ENCODE assay signal across 8 cellular contexts in the genomic region with DNA sequence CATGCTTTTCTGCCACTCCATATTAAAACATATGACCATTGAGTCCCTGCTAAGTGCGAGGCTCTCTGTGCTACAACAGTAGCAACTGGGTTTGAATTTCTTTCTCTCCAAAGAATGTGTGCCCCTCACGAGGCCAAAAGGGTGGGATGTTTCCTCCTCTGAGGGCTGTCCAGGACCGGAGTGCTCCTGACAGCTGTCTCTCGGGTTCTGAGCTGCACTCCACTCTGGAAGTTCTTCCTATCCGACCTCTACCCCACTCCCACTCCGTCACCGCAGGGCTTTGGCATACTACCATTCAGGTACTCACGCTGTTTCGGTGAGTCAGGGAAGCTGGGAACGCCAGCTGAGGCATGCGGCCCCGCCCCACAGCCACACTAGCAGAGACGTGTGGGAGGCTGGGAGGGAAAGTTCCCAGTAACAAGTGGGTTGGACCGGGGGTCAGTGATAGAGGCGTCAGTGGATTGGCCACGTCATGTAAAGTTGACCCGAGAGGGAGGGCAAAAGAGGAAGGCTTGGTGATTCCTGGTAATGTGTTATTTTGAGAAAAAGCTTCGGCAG. TPM values are rescaled to one million over a fixed set of nuclear protein-coding genes. Genes with fewer than 3 reads are reported as not detected.
A peak's percentile ranks its signal among the peaks of the same experiment; 100 is the strongest.
DNase-seq lines count a peak whose midpoint lies in the region; ATAC-seq and TF ChIP-seq lines count a peak whose summit lies in the region.

No MANE protein-coding gene starts in this region.

- peaks cover 10% of the 10 kb centered on the region for H3K27me3 Mint-ChIP-seq in neural progenitor cell (ENCODE audit: insufficient read depth, low read depth)

- H3K4me3 Mint-ChIP-seq in neural progenitor cell: peak overlapping the region; percentile 97

- no peaks in the 10 kb centered on the region for H3K9me3 ChIP-seq in PC-3 (ENCODE audit: low read length)
- H3K9me3 ChIP-seq in neural progenitor cell (ENCODE audit: low read depth): no peaks in the 10 kb centered on the region
- no peaks in the 10 kb centered on the region for H3K9me3 ChIP-seq in thyroid gland

- H3K36me3 Mint-ChIP-seq in neural progenitor cell: peaks cover 13% of the 10 kb centered on the region

- BruUV-seq in PC-3 (replicated peaks; lab: Mats Ljungman, UMichigan): TSS peak; percentile 82

- peak overlapping the region; percentile 90 for H3K27ac Mint-ChIP-seq in neural progenitor cell

- peak; percentile 47 for DNase-seq in COR-L47 (lab: John Stamatoyannopoulos, UW)
- peak; percentile 96 for DNase-seq in HPDE6-E6E7 (ENCODE audit: extremely low spot score)
- DNase-seq in PC-3: peak; percentile 100
- DNase-seq in activated T-helper 9 cell treated with anti-CD3 and anti-CD28 coated beads, Interleukin-2, amount 50 U/mL, for 16 hours (ENCODE audit: low read depth): peak; percentile 74
- peak; percentile 96 to 98 for DNase-seq in foreskin keratinocyte
- DNase-seq in neural progenitor cell (ENCODE audit: low spot score): peak; percentile 75
- peak; percentile 96 to 97 for DNase-seq in thyroid gland

- H3K27me3 ChIP-seq in PC-3 (ENCODE audit: low read length) (no peaks in the 10 kb centered on the region), foreskin keratinocyte (no peaks in the 10 kb centered on the region), neural progenitor cell (peaks cover 9% of the 10 kb centered on the region), thyroid gland (no peaks in the 10 kb centered on the region)

- H2AFZ ChIP-seq in PC-3 (ENCODE audit: low read length) (peak overlapping the region; percentile 67; the same call in 1 of the 2 replicates), neural progenitor cell (replicated peaks) (peak overlapping the region; percentile 38)

- POLR2A ChIA-PET in PC-3 (lab: Charles Lee; ENCODE audit: unreplicated experiment): interaction anchor here (0.6 to 1.0 kb wide), 6 partner anchors 9 to 719 kb away, joined by 3 to 6 read pairs (median 4); a partner anchor contains a TSS

- H3K36me3 ChIP-seq in PC-3 (ENCODE audit: low read depth, low read length): peaks cover 26% of the 10 kb centered on the region
- no peaks in the 10 kb centered on the region for H3K36me3 ChIP-seq in neural progenitor cell
- peaks cover 33 to 36% of the 10 kb centered on the region in 2 donors for H3K36me3 ChIP-seq in thyroid gland

- H3K4me1 Mint-ChIP-seq in neural progenitor cell: peaks cover 47% of the 10 kb centered on the region

- H3K9ac ChIP-seq in PC-3 (ENCODE audit: low read length) (peak overlapping the region; percentile 89), neural progenitor cell (peak overlapping the region; percentile 15)

- H3K4me3 ChIP-seq in PC-3 (ENCODE audit: low read length): peak overlapping the region; percentile 87
- peak overlapping the region; percentile 66 for H3K4me3 ChIP-seq in neural progenitor cell
- H3K4me3 ChIP-seq in thyroid gland (replicated peaks in 1 of 3): peak overlapping the region in 2 of 3 donors; percentile 58 to 64

- peaks cover 53% of the 10 kb centered on the region for H3K79me2 ChIP-seq in PC-3 (ENCODE audit: low read length)
- peaks cover 33% of the 10 kb centered on the region for H3K79me2 ChIP-seq in neural progenitor cell (ENCODE audit: low read depth)

- intact Hi-C loops in PC-3 (cut with micrococcal nuclease) (loop anchor here (1.0 to 5.0 kb wide), 4 partner anchors 8 to 163 kb away; a partner anchor contains a TSS), thyroid gland (cut with DNase I) (loop anchor here (5.0 kb wide), 1 partner anchor 32 kb away; no protein-coding TSS in a partner anchor)

- H3K9me2 ChIP-seq in PC-3 (replicated peaks; ENCODE audit: low read length): no peaks in the 10 kb centered on the region

- H4K20me1 ChIP-seq in PC-3 (ENCODE audit: low read length): no peaks in the 10 kb centered on the region
- H4K20me1 ChIP-seq in neural progenitor cell (ENCODE audit: low read depth): peaks cover 3% of the 10 kb centered on the region

- TF ChIP-seq CTCF in PC-3 (conservative IDR thresholded peaks at IDR 0.05; ENCODE audit: low read depth, low read length) (no peak), foreskin keratinocyte (conservative IDR thresholded peaks at IDR 0.05) (no peak), neural progenitor cell (IDR thresholded peaks at IDR 0.05) (no peak), thyroid gland (IDR thresholded peaks at IDR 0.05) (no peak)

- H3K27ac ChIP-seq in PC-3 (ENCODE audit: low read length) (peak overlapping the region; percentile 94), foreskin keratinocyte (peak overlapping the region; percentile 95), neural progenitor cell (peak overlapping the region; percentile 55), thyroid gland (peak overlapping the region; percentile 87 to 98 (median 96))

- H3K9me3 Mint-ChIP-seq in neural progenitor cell: no peaks in the 10 kb centered on the region

- ATAC-seq in PC-3 (peak; percentile 74), foreskin keratinocyte (peak; percentile 80), GM18519 (IDR thresholded peaks at IDR 0.05; ENCODE audit: low FRiP score, unreplicated experiment) (no peak)

- CTCF ChIA-PET in PC-3 (lab: Charles Lee): interaction anchor here (0.6 to 1.8 kb wide), 7 partner anchors 32 to 84 kb away, joined by 3 to 8 read pairs (median 4); a partner anchor contains a TSS

- H3K4me1 ChIP-seq in PC-3 (ENCODE audit: insufficient read depth, low read length) (peaks cover 59% of the 10 kb centered on the region), foreskin keratinocyte (peaks cover 11% of the 10 kb centered on the region), neural progenitor cell (peaks cover 10% of the 10 kb centered on the region), thyroid gland (peaks cover 55 to 70% of the 10 kb centered on the region in 2 donors)

- H3F3A ChIP-seq in PC-3 (ENCODE audit: low read length, unreplicated experiment) (no peaks in the 10 kb centered on the region), neural progenitor cell (ENCODE audit: low read depth) (peaks cover 37% of the 10 kb centered on the region)

- H3K4me2 ChIP-seq in PC-3 (ENCODE audit: low read length) (peak overlapping the region; percentile 91), neural progenitor cell (peak overlapping the region; percentile 86)

- 7 to 12% methylated on average over 18 of the region's 18 CpGs for WGBS in thyroid gland, 2 donors

- TF ChIP-seq POLR2A in thyroid gland (IDR thresholded peaks at IDR 0.05): no peak

RNA-seq across cellular contexts. Expression of a gene that starts 0.7 kb away (rescaled TPM):
- 59.2 and 75.2 TPM in 2 replicates for total RNA-seq in PC-3 (2014; rRNA removed)
- 63.0 and 65.0 TPM in 2 replicates for total RNA-seq in foreskin keratinocyte
- polyA plus RNA-seq in foreskin keratinocyte: 78.9 and 81.8 TPM in 2 replicates
- total RNA-seq in neural progenitor cell (ENCODE audit: low replicate concordance): 14.4 and 29.0 TPM in 2 replicates
- total RNA-seq in thyroid gland: 10 to 100 TPM; 30.9 to 42.2 (median 32.7) TPM

RNA-seq across cellular contexts. Expression of a gene that starts 5.4 kb away (rescaled TPM):
- total RNA-seq in PC-3 (2014; rRNA removed) (53.6 and 74.3 TPM in 2 replicates), foreskin keratinocyte (37.4 and 45.2 TPM in 2 replicates), neural progenitor cell (ENCODE audit: low replicate concordance) (16.8 and 133 TPM in 2 replicates), thyroid gland (100 to 1,000 TPM in 2 of 4 donors, 10 to 100 TPM in 2; 43.3 to 154 (median 94.8) TPM)
- 84.4 and 94.5 TPM in 2 replicates for polyA plus RNA-seq in foreskin keratinocyte

RNA-seq across cellular contexts. Expression of a gene that starts 7.3 kb away (rescaled TPM):
- total RNA-seq in PC-3 (2014; rRNA removed) (29.4 and 49.9 TPM in 2 replicates), foreskin keratinocyte (27.3 and 48.2 TPM in 2 replicates), neural progenitor cell (ENCODE audit: low replicate concordance) (0.34 and 0.65 TPM in 2 replicates), thyroid gland (100 to 1,000 TPM in 1 of 4 donors, 10 to 100 TPM in 3; 56.1 to 129 (median 83.1) TPM)
- polyA plus RNA-seq in foreskin keratinocyte: 25.7 and 41.9 TPM in 2 replicates

RNA-seq across cellular contexts. Expression of a gene that starts 38.2 kb away (rescaled TPM):
- 241 and 257 TPM in 2 replicates for total RNA-seq in PC-3 (2014; rRNA removed)
- total RNA-seq in foreskin keratinocyte: 176 and 184 TPM in 2 replicates
- polyA plus RNA-seq in foreskin keratinocyte: 274 and 294 TPM in 2 replicates
- 37.8 and 100 TPM in 2 replicates for total RNA-seq in neural progenitor cell (ENCODE audit: low replicate concordance)
- 100 to 1,000 TPM in 3 of 4 donors, 10 to 100 TPM in 1; 79.8 to 263 (median 162) TPM for total RNA-seq in thyroid gland

RNA-seq across cellular contexts. Expression of a gene that starts 38.7 kb away (rescaled TPM):
- total RNA-seq in PC-3 (2014; rRNA removed) (4.1 and 5.4 TPM in 2 replicates), foreskin keratinocyte (2.7 and 4.4 TPM in 2 replicates), neural progenitor cell (ENCODE audit: low replicate concordance) (3.9 and 10.2 TPM in 2 replicates), thyroid gland (under 1 TPM in 1 of 4 donors, not detected in 3; 0.45 TPM)
- 3.6 and 3.8 TPM in 2 replicates for polyA plus RNA-seq in foreskin keratinocyte

Comparison
In these comparisons a context has a peak if more than half of its experiments do, and no peak if none do; other contexts are left out.
1. DNase-seq: peak in every context shown above with its lines; median percentile 100 in PC-3; 97 in foreskin keratinocyte; 96 in thyroid gland; 96 in HPDE6-E6E7; 75 in neural progenitor cell; 74 in activated T-helper 9 cell treated with anti-CD3 and anti-CD28 coated beads, Interleukin-2, amount 50 U/mL, for 16 hours; 47 in COR-L47.
2. RNA of a gene that starts 7.3 kb away (total RNA-seq): 56.1 to 129 TPM in thyroid gland, 29.4 to 49.9 TPM in PC-3 and 27.3 to 48.2 TPM in foreskin keratinocyte; 0.34 to 0.65 TPM in neural progenitor cell; every median in the first group is over 10 times any median in the second.
3. Peak in every context shown above with its lines, with median percentiles within 50 percentile points of each other: H3K27ac ChIP-seq and H3K4me3 ChIP-seq.